In the genomic region with DNA sequence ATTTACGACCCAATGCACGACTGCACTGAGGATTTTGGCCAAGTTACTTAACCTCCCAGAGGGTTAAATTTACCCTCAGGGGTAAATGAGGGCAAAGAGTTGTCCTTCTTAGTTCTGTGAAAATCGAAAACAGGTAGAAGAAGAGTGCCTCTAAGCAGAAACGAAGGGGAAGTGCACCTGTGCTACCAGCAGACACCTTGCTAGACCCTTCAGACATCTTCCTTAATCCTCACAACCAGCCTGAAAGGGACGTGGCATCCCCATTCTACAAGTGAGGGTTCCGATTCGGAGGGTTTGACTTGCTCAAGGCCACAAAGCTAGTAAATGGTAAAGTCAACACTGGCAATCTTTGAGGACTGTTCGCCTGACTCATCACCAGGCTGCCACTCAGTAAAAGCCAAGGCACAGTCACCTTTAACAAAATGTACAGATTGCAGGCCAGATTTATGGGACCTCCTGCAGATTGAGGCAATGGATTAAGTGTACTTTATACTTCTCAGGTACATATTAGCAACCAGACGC, we compare ENCODE assay signal across 8 cellular contexts. TPM values are rescaled to one million over a fixed set of nuclear protein-coding genes. Genes with fewer than 3 reads are reported as not detected.
DNase-seq lines count a peak whose midpoint lies in the region; ATAC-seq and TF ChIP-seq lines count a peak whose summit lies in the region.

No MANE protein-coding gene starts in this region.

- H3K36me3 Mint-ChIP-seq in osteocyte (ENCODE audit: unreplicated experiment), result no peaks in the 10 kb centered on the region

- H3K27me3 ChIP-seq in esophagus muscularis mucosa, result no peaks in the 10 kb centered on the region

- TF ChIP-seq EP300 in Ishikawa (IDR thresholded peaks at IDR 0.05; ENCODE audit: borderline replicate concordance), result no peak
- TF ChIP-seq EP300 in esophagus muscularis mucosa (IDR thresholded peaks at IDR 0.05), result no peak

- DNase-seq in activated CD4-positive, alpha-beta T cell treated with anti-CD3 and anti-CD28 coated beads, Interleukin-2, amount 50 U/mL, for 1 hour, result peak; percentile 22
- DNase-seq in esophagus muscularis mucosa (ENCODE audit: extremely low spot score), result peak; percentile 91
- DNase-seq in osteocyte (ENCODE audit: extremely low spot score, unreplicated experiment), result no peak
- no peak for DNase-seq in NCI-H1930 (lab: John Stamatoyannopoulos, UW)
- DNase-seq in AG20443 (ENCODE audit: low spot score), result no peak

- H3K4me1 ChIP-seq in esophagus muscularis mucosa, result peaks cover 41 to 64% (median 46%) of the 10 kb centered on the region in 4 donors

- H3K27ac ChIP-seq in C4-2B, result peak overlapping the region; percentile 73
- peak overlapping the region; percentile 78 to 93 (median 87) for H3K27ac ChIP-seq in esophagus muscularis mucosa (replicated peaks in 1 of 4)

- H3K4me3 Mint-ChIP-seq in osteocyte (ENCODE audit: unreplicated experiment), result peak overlapping the region; percentile 28

- intact Hi-C loops in esophagus muscularis mucosa (cut with DNase I), result no loop called here

- H3K36me3 ChIP-seq in esophagus muscularis mucosa, result no peaks in the 10 kb centered on the region

- H3K4me3 ChIP-seq in esophagus muscularis mucosa, result peak overlapping the region; percentile 57 to 69 (median 64)

- H3K9me3 Mint-ChIP-seq in osteocyte (ENCODE audit: unreplicated experiment), result no peaks in the 10 kb centered on the region

- no peak for TF ChIP-seq POLR2A in esophagus muscularis mucosa (IDR thresholded peaks at IDR 0.05; ENCODE audit: low read depth)

- H3K27ac Mint-ChIP-seq in osteocyte (ENCODE audit: unreplicated experiment), result peak overlapping the region; percentile 96

- H3K4me1 Mint-ChIP-seq in osteocyte (ENCODE audit: unreplicated experiment), result peaks cover 60% of the 10 kb centered on the region

- 71% methylated on average over 9 of the region's 9 CpGs for WGBS in esophagus muscularis mucosa

- ATAC-seq in GM21381 (IDR thresholded peaks at IDR 0.05; ENCODE audit: unreplicated experiment), result no peak

- TF ChIP-seq CTCF in C4-2B (conservative IDR thresholded peaks at IDR 0.05) (no peak), esophagus muscularis mucosa (IDR thresholded peaks at IDR 0.05) (no peak), osteocyte (IDR thresholded peaks at IDR 0.05) (no peak)

- H3K9me3 ChIP-seq in esophagus muscularis mucosa, result no peaks in the 10 kb centered on the region

- H3K27me3 Mint-ChIP-seq in osteocyte (ENCODE audit: unreplicated experiment), result no peaks in the 10 kb centered on the region

- no peak for TF ChIP-seq RAD21 in Ishikawa (IDR thresholded peaks at IDR 0.05; ENCODE audit: low read depth)

TF ChIP-seq in Ishikawa, 13 proteins besides CTCF, POLR2A, EP300 and RAD21:
- TF ChIP-seq CEBPB (IDR thresholded peaks at IDR 0.05) (0 out of 2 replicates have a peak, but pooled peaks have one; percentile 12), TEAD4 (IDR thresholded peaks at IDR 0.05) (0 out of 2 replicates have a peak, but pooled peaks have one; percentile 9), TCF12 (IDR thresholded peaks at IDR 0.05; ENCODE audit: low read depth) (0 out of 2 replicates have a peak, but pooled peaks have one; percentile 25)
- TF ChIP-seq, protein P1, sequence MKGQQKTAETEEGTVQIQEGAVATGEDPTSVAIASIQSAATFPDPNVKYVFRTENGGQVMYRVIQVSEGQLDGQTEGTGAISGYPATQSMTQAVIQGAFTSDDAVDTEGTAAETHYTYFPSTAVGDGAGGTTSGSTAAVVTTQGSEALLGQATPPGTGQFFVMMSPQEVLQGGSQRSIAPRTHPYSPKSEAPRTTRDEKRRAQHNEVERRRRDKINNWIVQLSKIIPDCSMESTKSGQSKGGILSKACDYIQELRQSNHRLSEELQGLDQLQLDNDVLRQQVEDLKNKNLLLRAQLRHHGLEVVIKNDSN (IDR thresholded peaks at IDR 0.05), result no peak

RNA-seq across cellular contexts. Expression of a gene that starts 1.6 kb away (rescaled TPM):
- total RNA-seq in esophagus muscularis mucosa (not detected), osteocyte (not detected in 2 replicates)

RNA-seq across cellular contexts. Expression of a gene that starts 57.7 kb away (rescaled TPM):
- total RNA-seq in esophagus muscularis mucosa (1 to 10 TPM; 1.2 to 6.7 (median 5.0) TPM), osteocyte (5.0 and 6.8 TPM in 2 replicates)

Comparison
In these comparisons a context has a peak if more than half of its experiments do, and no peak if none do; other contexts are left out.
1. DNase-seq: peak in activated CD4-positive, alpha-beta T cell treated with anti-CD3 and anti-CD28 coated beads, Interleukin-2, amount 50 U/mL, for 1 hour (single experiment) and esophagus muscularis mucosa (single experiment); none in osteocyte (single experiment), NCI-H1930 (0 of 2) and AG20443 (single experiment).